Comparison of ENCODE assay signal across 8 cellular contexts in genomic region chr4:62709618-62710252, GRCh38.
DNase-seq lines count a peak whose midpoint lies in the region; ATAC-seq and TF ChIP-seq lines count a peak whose summit lies in the region.
"Had no signal": no experiment of that assay in that cellular context is flagged by ENCODE, and none has a peak within 500 bp of the region (broad histone marks: within the 10 kb centered on the region; RNA-seq: fewer than 3 reads in every experiment).

No MANE protein-coding gene starts in this region.

- peak overlapping the region; percentile 56 for H3K4me2 ChIP-seq in hepatocyte

- peaks cover 10 to 23% (median 12%) of the 10 kb centered on the region in 3 donors for H3K9me3 Mint-ChIP-seq in T-cell

- H3K4me1 ChIP-seq in hepatocyte (ENCODE audit: insufficient read depth) (peaks cover 4% of the 10 kb centered on the region), transverse colon (peaks cover 0 to 16% (median 4%) of the 10 kb centered on the region in 4 donors)
- H3K4me1 ChIP-seq: SJSA1 had no signal

- H2AFZ ChIP-seq in hepatocyte = peak overlapping the region; percentile 4

- H3K27ac ChIP-seq in VCaP (no peak overlapping the region), hepatocyte (no peak overlapping the region), transverse colon (no peak overlapping the region)
- H3K27ac ChIP-seq: SJSA1 had no signal

- TF ChIP-seq EP300 in transverse colon (IDR thresholded peaks at IDR 0.05; ENCODE audit: low read depth) = no peak

- CTCF ChIA-PET in T-cell (lab: Charles Lee) = interaction anchor here in 1 of 2 donors (0.7 kb wide), 1 partner anchor 300 kb away, joined by 4 read pairs; no protein-coding TSS in a partner anchor

- H3K79me2 ChIP-seq in hepatocyte = no peaks in the 10 kb centered on the region

- H3K4me3 Mint-ChIP-seq in T-cell = no peak overlapping the region

- H3K36me3 ChIP-seq in hepatocyte (replicated peaks; ENCODE audit: insufficient read depth, low read depth) (no peaks in the 10 kb centered on the region), transverse colon (no peaks in the 10 kb centered on the region)
- H3K36me3 ChIP-seq: SJSA1 had no signal

- no peaks in the 10 kb centered on the region for H4K20me1 ChIP-seq in hepatocyte (ENCODE audit: insufficient read depth, poor library complexity, severe bottlenecking)

- in situ Hi-C loops in transverse colon (cut with MboI; ENCODE audit: low pct_ligation_motif_present in 1 of 4, low pct_unique_long_range_greater_than_20kb in 1 of 4, low sequenced_read_pairs in 3 of 4) = no loop called here

- H3K27me3 Mint-ChIP-seq in T-cell = no peaks in the 10 kb centered on the region

- no peaks in the 10 kb centered on the region for H3K36me3 Mint-ChIP-seq in T-cell

- no peak overlapping the region for H3K4me3 ChIP-seq in hepatocyte
- H3K4me3 ChIP-seq in transverse colon = no peak overlapping the region
- H3K4me3 ChIP-seq: SJSA1 had no signal

- no peak for TF ChIP-seq POLR2A in transverse colon (IDR thresholded peaks at IDR 0.05)

- TF ChIP-seq CTCF in GM20000 (IDR thresholded peaks at IDR 0.05; ENCODE audit: extremely low read depth, missing control alignments) = no peak
- peak; percentile 95 for TF ChIP-seq CTCF in VCaP (conservative IDR thresholded peaks at IDR 0.05)
- TF ChIP-seq CTCF in hepatocyte (IDR thresholded peaks at IDR 0.05; ENCODE audit: poor library complexity) = peak; percentile 86
- TF ChIP-seq CTCF in transverse colon (IDR thresholded peaks at IDR 0.05) = peak; percentile 50 to 65 (median 56)

- H3K9me3 ChIP-seq in hepatocyte (ENCODE audit: low read depth) (no peaks in the 10 kb centered on the region), transverse colon (no peaks in the 10 kb centered on the region)
- H3K9me3 ChIP-seq: SJSA1 had no signal

- POLR2A ChIA-PET in T-cell (lab: Charles Lee) = no interaction called here

- intact Hi-C loops in transverse colon (cut with DNase I; ENCODE audit: low total_unique reads) = no loop called here

- peak; percentile 14 for DNase-seq in GM20000 (ENCODE audit: low spot score)
- DNase-seq in NCI-H128 (lab: John Stamatoyannopoulos, UW; ENCODE audit: unreplicated experiment) = peak; percentile 3
- DNase-seq in hepatocyte (ENCODE audit: low spot score) = peak; percentile 66
- DNase-seq in transverse colon = no peak
- DNase-seq in T-cell = no peak
- DNase-seq in activated CD4-positive, alpha-beta T cell treated with anti-CD3 and anti-CD28 coated beads, Interleukin-2, amount 50 U/mL, for 1 hour = no peak

- H3K4me1 Mint-ChIP-seq in T-cell = no peaks in the 10 kb centered on the region

- no peaks in the 10 kb centered on the region for H3K9me2 ChIP-seq in hepatocyte (replicated peaks; ENCODE audit: insufficient read depth)

- ATAC-seq in T-cell (replicated peaks in 1 of 4) = no peak

- H3K27ac Mint-ChIP-seq in T-cell = no peak overlapping the region

- 60% methylated on average over 3 of the region's 3 CpGs for WGBS in hepatocyte (ENCODE audit: low lambda C conversion rate, missing lambda C conversion rate)
- WGBS in transverse colon (ENCODE audit: low coverage in 1 of 2), 2 donors = 44 to 78% methylated on average over 2 to 3 of the region's 3 CpGs

- no peaks in the 10 kb centered on the region for H3K27me3 ChIP-seq in hepatocyte
- no peaks in the 10 kb centered on the region for H3K27me3 ChIP-seq in transverse colon
- H3K27me3 ChIP-seq: SJSA1 had no signal

Comparison
In these comparisons a context has a peak if more than half of its experiments do, and no peak if none do; other contexts are left out.
1. DNase-seq: peak in GM20000 (single experiment), NCI-H128 (single experiment) and hepatocyte (single experiment); none in transverse colon (single experiment), T-cell (0 of 34) and activated CD4-positive, alpha-beta T cell treated with anti-CD3 and anti-CD28 coated beads, Interleukin-2, amount 50 U/mL, for 1 hour (single experiment).